In genomic region chr2:120683701-120684100, GRCh38 we compare ENCODE assay signal across 19 cellular contexts. TPM values are rescaled to one million over a fixed set of nuclear protein-coding genes. Genes with fewer than 3 reads are reported as not detected.
DNase-seq lines count a peak whose midpoint lies in the region; ATAC-seq and TF ChIP-seq lines count a peak whose summit lies in the region.
"Had no signal": no experiment of that assay in that cellular context is flagged by ENCODE, and none has a peak within 500 bp of the region (broad histone marks: within the 10 kb centered on the region; RNA-seq: fewer than 3 reads in every experiment).

No MANE protein-coding gene starts in this region.

- H3K9ac ChIP-seq in fibroblast of lung (ENCODE audit: insufficient read depth, low read length), result no peak overlapping the region
- H3K9ac ChIP-seq: BLaER1 treated with 17β-estradiol and CSF1 and Interleukin-3, amounts not matched to agents 10 nM and 100 nM had no signal

- H3K9me3 ChIP-seq in SJCRH30 (replicated peaks) (no peaks in the 10 kb centered on the region; the same call in 1 of the 2 replicates), fibroblast of lung (ENCODE audit: control insufficient read depth, insufficient read depth, low read depth, low read length) (no peaks in the 10 kb centered on the region), sigmoid colon (no peaks in the 10 kb centered on the region), BE2C (no peaks in the 10 kb centered on the region)

- H3K4me2 ChIP-seq in fibroblast of lung (ENCODE audit: extremely low read depth, insufficient read depth, low read length), result peak overlapping the region; percentile 68
- H3K4me2 ChIP-seq: BLaER1 treated with 17β-estradiol and CSF1 and Interleukin-3, amounts not matched to agents 10 nM and 100 nM had no signal

- ATAC-seq in GM21526 (IDR thresholded peaks at IDR 0.05; ENCODE audit: low FRiP score, unreplicated experiment), result no peak
- ATAC-seq: GM12878, HepG2 had no signal

- no peak for TF ChIP-seq POLR2A in sigmoid colon (IDR thresholded peaks at IDR 0.05)

- H3K79me2 ChIP-seq in ACC112 (ENCODE audit: control insufficient read depth, insufficient read depth, low read length, unreplicated experiment) (no peaks in the 10 kb centered on the region), fibroblast of lung (ENCODE audit: control insufficient read depth, insufficient read depth, low read length) (no peaks in the 10 kb centered on the region)

- TF ChIP-seq CTCF in fibroblast of lung (conservative IDR thresholded peaks at IDR 0.05 in 1 of 2, IDR thresholded peaks at IDR 0.05 in 1 of 2; ENCODE audit: low read depth in 1 of 2, low read length in 2 of 2), result no peak
- no peak for TF ChIP-seq CTCF in sigmoid colon (IDR thresholded peaks at IDR 0.05)
- TF ChIP-seq CTCF in BE2C (IDR thresholded peaks at IDR 0.05; ENCODE audit: low read depth, low read length), result no peak

- H3K4me3 ChIP-seq in ACC112 (ENCODE audit: low read depth, low read length), result no peak overlapping the region
- H3K4me3 ChIP-seq in SJCRH30, result no peak overlapping the region
- no peak overlapping the region for H3K4me3 ChIP-seq in fibroblast of lung (replicated peaks in 1 of 4; ENCODE audit: control extremely low read depth in 1 of 4, insufficient read depth in 1 of 4, low read depth in 3 of 4, low read length in 4 of 4)
- no peak overlapping the region for H3K4me3 ChIP-seq in sigmoid colon
- no peak overlapping the region for H3K4me3 ChIP-seq in BE2C (ENCODE audit: low read depth, low read length)
- H3K4me3 ChIP-seq: BLaER1 treated with 17β-estradiol and CSF1 and Interleukin-3, amounts not matched to agents 10 nM and 100 nM; GM12878 had no signal

- H2AFZ ChIP-seq in ACC112 (ENCODE audit: low read length, unreplicated experiment) (no peak overlapping the region), fibroblast of lung (ENCODE audit: low read length) (no peak overlapping the region)

- 67 to 83% methylated on average over 4 of the region's 4 CpGs for WGBS in sigmoid colon, 2 donors

- H3K4me1 ChIP-seq in ACC112 (ENCODE audit: control insufficient read depth, insufficient read depth, low read length, unreplicated experiment), result peaks cover 13% of the 10 kb centered on the region
- H3K4me1 ChIP-seq in SJCRH30, result peaks cover 11% of the 10 kb centered on the region; the same call in 1 of the 2 replicates
- H3K4me1 ChIP-seq in fibroblast of lung (ENCODE audit: control insufficient read depth, extremely low read depth, insufficient read depth, low read length), result peaks cover 3% of the 10 kb centered on the region
- peaks cover 0 to 27% (median 24%) of the 10 kb centered on the region in 4 donors for H3K4me1 ChIP-seq in sigmoid colon
- H3K4me1 ChIP-seq in BE2C, result no peaks in the 10 kb centered on the region

- H3K27me3 ChIP-seq in ACC112 (ENCODE audit: insufficient read depth, low read length) (0 out of 2 replicates have a peak, but pooled peaks cover 3% of the 10 kb centered on the region), SJCRH30 (no peaks in the 10 kb centered on the region), fibroblast of lung (ENCODE audit: control insufficient read depth, insufficient read depth, low read length) (peaks cover 11% of the 10 kb centered on the region), sigmoid colon (peaks cover 0 to 4% (median 0%) of the 10 kb centered on the region in 3 donors), BE2C (no peaks in the 10 kb centered on the region)

- H4K20me1 ChIP-seq in fibroblast of lung (ENCODE audit: control insufficient read depth, extremely low read depth, insufficient read depth, low read length), result no peaks in the 10 kb centered on the region

- H3K36me3 ChIP-seq in ACC112 (ENCODE audit: insufficient read depth, low read length) (no peaks in the 10 kb centered on the region), SJCRH30 (no peaks in the 10 kb centered on the region), fibroblast of lung (ENCODE audit: control insufficient read depth, insufficient read depth, low read length) (no peaks in the 10 kb centered on the region), sigmoid colon (no peaks in the 10 kb centered on the region), BE2C (no peaks in the 10 kb centered on the region)
- H3K36me3 ChIP-seq: BLaER1 treated with 17β-estradiol and CSF1 and Interleukin-3, amounts not matched to agents 10 nM and 100 nM had no signal

- peak overlapping the region; percentile 23 for H3K27ac ChIP-seq in ACC112 (ENCODE audit: low read depth, low read length)
- no peak overlapping the region for H3K27ac ChIP-seq in SJCRH30
- H3K27ac ChIP-seq in fibroblast of lung (ENCODE audit: insufficient read depth, low read length), result no peak overlapping the region
- peak overlapping the region in 3 of 4 donors; percentile 32 to 60 (median 57) for H3K27ac ChIP-seq in sigmoid colon
- H3K27ac ChIP-seq in caudate nucleus (ENCODE audit: low read depth, low read length), result no peak overlapping the region
- H3K27ac ChIP-seq: 22Rv1; BLaER1 treated with 17β-estradiol and CSF1 and Interleukin-3, amounts not matched to agents 10 nM and 100 nM had no signal

- DNase-seq in SJCRH30 (peak; percentile 25 to 40), fibroblast of lung (ENCODE audit: low read depth in 2 of 2) (no peak), sigmoid colon (peak; percentile 55), BE2C (no peak), caudate nucleus (lab: John Stamatoyannopoulos, UW) (no peak)
- no peak for DNase-seq in activated T-cell treated with anti-CD3 and anti-CD28 coated beads, Interleukin-2, amount 50 U/mL, for 48 hours
- DNase-seq: DMS79 treated with DMSO at 0.1 percent for 48 hours, Kasumi-1, MM.1S, NCI-H1105, NCI-H187, NCI-H345, NCI-H526 had no signal

- intact Hi-C loops in sigmoid colon (cut with DNase I), result no loop called here

- no peak for TF ChIP-seq EP300 in sigmoid colon (IDR thresholded peaks at IDR 0.05)

RNA-seq across cellular contexts. Expression of gene GLI2, which starts 52.0 kb away (rescaled TPM):
- total RNA-seq in SJCRH30 (2014; rRNA removed; shearing (Covaris generic)), result 13.0 and 18.4 TPM in 2 replicates
- total RNA-seq in fibroblast of lung (3.3 TPM in 2 replicates), sigmoid colon (1 to 10 TPM; 2.1 to 6.4 (median 2.9) TPM)
- polyA plus RNA-seq in fibroblast of lung (2.8 and 3.8 TPM in 2 replicates), sigmoid colon (under 1 TPM; 0.23 to 0.76 (median 0.60) TPM)
- 6.3 and 7.8 TPM in 2 replicates for polyA plus RNA-seq in fibroblast of lung (2012)
- polyA minus RNA-seq in fibroblast of lung (ENCODE audit: low replicate concordance), result 12.4 and 15.0 TPM in 2 replicates
- polyA plus RNA-seq in BE2C (2012; ENCODE audit: insufficient read depth, insufficient read length, low read depth), result 10.3 TPM
- total RNA-seq: GM12878, HepG2 had no signal
- polyA plus RNA-seq: HepG2 had no signal

Comparison
In these comparisons a context has a peak if more than half of its experiments do, and no peak if none do; other contexts are left out.
1. H3K27ac ChIP-seq: peak in ACC112 (single experiment) and sigmoid colon (3 of 4); none in SJCRH30 (single experiment), fibroblast of lung (single experiment) and caudate nucleus (single experiment).
2. DNase-seq: peak in SJCRH30 (2 of 2) and sigmoid colon (single experiment); none in fibroblast of lung (0 of 2), BE2C (single experiment), caudate nucleus (0 of 61) and activated T-cell treated with anti-CD3 and anti-CD28 coated beads, Interleukin-2, amount 50 U/mL, for 48 hours (0 of 2).